In the genomic region with DNA sequence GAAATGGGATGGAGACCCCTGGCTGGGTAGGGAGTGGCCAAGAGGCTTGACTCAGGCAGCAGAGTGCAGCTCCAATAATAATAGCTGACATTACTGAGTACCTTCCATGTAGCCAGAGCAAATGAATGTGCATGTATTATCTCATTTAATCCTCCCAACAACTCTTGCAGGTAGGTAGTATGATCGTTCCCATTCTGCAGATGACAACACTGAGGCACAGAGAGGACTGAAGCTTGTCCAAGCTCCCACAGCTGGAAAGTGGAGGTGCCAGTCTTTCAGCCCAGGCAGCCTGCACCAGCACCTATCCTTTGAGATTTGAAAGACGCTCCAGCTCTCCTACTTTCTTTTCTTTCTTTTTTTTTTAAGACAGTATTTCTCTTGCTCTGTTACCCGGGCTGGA, we compare ENCODE assay signal across 6 cellular contexts.
"Had no signal": no experiment of that assay in that cellular context is flagged by ENCODE, and none has a peak within 500 bp of the region (broad histone marks: within the 10 kb centered on the region; RNA-seq: fewer than 3 reads in every experiment).

No MANE protein-coding gene starts in this region.

- DNase-seq: IMR-90, KBM-7, KG1 had no signal

- H3K9ac ChIP-seq: KMS-11 had no signal

- H3K27ac ChIP-seq: HL-60, KMS-11 had no signal

- FAIRE-seq: HTR-8/SVneo had no signal

- H3K4me2 ChIP-seq: KMS-11 had no signal
